20 cellular contexts compared by ENCODE assay signal in genomic region chr13:39110518-39111097, GRCh38.
"Had no signal": no experiment of that assay in that cellular context is flagged by ENCODE, and none has a peak within 500 bp of the region (broad histone marks: within the 10 kb centered on the region; RNA-seq: fewer than 3 reads in every experiment).

No MANE protein-coding gene starts in this region.

- H3K36me3 ChIP-seq: left lung, pancreas, right lobe of liver, spleen, tibial nerve, upper lobe of right lung, vagina had no signal

- H3K27ac ChIP-seq: left lung, pancreas, right lobe of liver, spleen, testis, tibial nerve, upper lobe of right lung, vagina had no signal

- DNase-seq: cortex of kidney; dorsolateral prefrontal cortex; effector CD8-positive, alpha-beta T cell; islet precursor cell; left lung; mesenchymal stem cell; naive B cell; occipital lobe; pancreas; right lobe of liver; spleen; stimulated activated CD4-positive, alpha-beta T cell treated with anti-CD3 and anti-CD28 coated beads, Interleukin-15, amount 100 ng/mL, for 24 hours; stimulated activated CD4-positive, alpha-beta T cell treated with anti-CD3 and anti-CD28 coated beads, Interleukin-1b, Interleukin-23, amount 100 ng/mL, for 48 hours; stimulated activated CD4-positive, alpha-beta T cell treated with anti-CD3 and anti-CD28 coated beads, Interleukin-4, amount 100 ng/mL, for 24 hours; testis; upper lobe of right lung had no signal

- ATAC-seq: left lung; pancreas; right lobe of liver; stimulated activated memory B cell treated with anti-CD40 and anti-IgM and Interleukin-4, amounts not matched to agents 10 μg/mL and 1 μg/mL and 100 μg/mL, for 72 hours; upper lobe of right lung had no signal

- H3K9me3 ChIP-seq: pancreas, right lobe of liver, testis, upper lobe of right lung, vagina had no signal

- H3K4me1 ChIP-seq: left lung, pancreas, right lobe of liver, spleen, testis, tibial nerve, upper lobe of right lung, vagina had no signal

- H3K27me3 ChIP-seq: dorsolateral prefrontal cortex, left lung, right lobe of liver, testis, tibial nerve, vagina had no signal

- H3K4me3 ChIP-seq: dorsolateral prefrontal cortex, left lung, lung, pancreas, right lobe of liver, spleen, testis, tibial nerve, upper lobe of right lung, vagina had no signal
